ENCODE assay signal across 9 cellular contexts in genomic region chr10:120409816-120410215, GRCh38. TPM values are rescaled to one million over a fixed set of nuclear protein-coding genes. Genes with fewer than 3 reads are reported as not detected.
"Had no signal": no experiment of that assay in that cellular context is flagged by ENCODE, and none has a peak within 500 bp of the region (broad histone marks: within the 10 kb centered on the region; RNA-seq: fewer than 3 reads in every experiment).

No MANE protein-coding gene starts in this region.

- ATAC-seq: GM23338 had no signal

- DNase-seq: GM23248, GOT3, H7, H9, HCEC 1CT, HFFc6 had no signal

- H3K36me3 ChIP-seq: HAP-1 had no signal

- H3K9me3 ChIP-seq: HAP-1 had no signal

- H2AFZ ChIP-seq: GM23248, GM23338 had no signal

- H3K4me1 ChIP-seq: HAP-1 had no signal

- H3K27ac ChIP-seq: GM23248 had no signal

- H3K9ac ChIP-seq: GM23248 had no signal

- H3K4me2 ChIP-seq: GM23338 had no signal

- H3K4me3 ChIP-seq: GM23248, GM23338, HAP-1 had no signal

RNA-seq across cellular contexts. Expression of gene PLPP4, which starts 47.2 kb away (rescaled TPM):
- total RNA-seq: H1, H9 had no signal
